ENCODE assay signal across 8 cellular contexts in genomic region chr17:79192503-79193500, GRCh38.
A peak's percentile ranks its signal among the peaks of the same experiment; 100 is the strongest.
DNase-seq lines count a peak whose midpoint lies in the region; ATAC-seq, FAIRE-seq and TF ChIP-seq lines count a peak whose summit lies in the region.

No MANE protein-coding gene starts in this region.

- intact Hi-C loops in vagina (cut with DNase I), result no loop called here

- H3K36me3 Mint-ChIP-seq in astrocyte (ENCODE audit: low read depth, unreplicated experiment), result no peaks in the 10 kb centered on the region

- H3K4me2 ChIP-seq in astrocyte (ENCODE audit: low read length), result no peak overlapping the region

- no peak for TF ChIP-seq RAD21 in liver (IDR thresholded peaks at IDR 0.05)

- H3K9me3 Mint-ChIP-seq in astrocyte (ENCODE audit: unreplicated experiment), result no peaks in the 10 kb centered on the region

- FAIRE-seq in astrocyte (lab: Jason Lieb, UNC), result no peak

- ATAC-seq in HG03432 (IDR thresholded peaks at IDR 0.05; ENCODE audit: unreplicated experiment), result no peak

- no peaks in the 10 kb centered on the region for H3K36me3 ChIP-seq in MG63
- no peaks in the 10 kb centered on the region for H3K36me3 ChIP-seq in astrocyte (ENCODE audit: insufficient read depth, low read length)
- no peaks in the 10 kb centered on the region for H3K36me3 ChIP-seq in liver (ENCODE audit: control insufficient read depth in 4 of 4, insufficient read depth in 3 of 4, low read depth in 1 of 4, low read length in 3 of 4)
- H3K36me3 ChIP-seq in vagina, result no peaks in the 10 kb centered on the region

- H3K27ac ChIP-seq in astrocyte (ENCODE audit: low read depth, low read length) (no peak overlapping the region), liver (ENCODE audit: low read depth in 1 of 2, low read length in 2 of 2) (no peak overlapping the region), vagina (no peak overlapping the region)

- no peaks in the 10 kb centered on the region for H3K4me1 Mint-ChIP-seq in astrocyte (ENCODE audit: low read depth, unreplicated experiment)

- H3K27me3 Mint-ChIP-seq in astrocyte (ENCODE audit: low read depth, unreplicated experiment), result peaks cover 76% of the 10 kb centered on the region

- DNase-seq in ELR (ENCODE audit: low read depth) (peak; percentile 41), MG63 (peak; percentile 42), astrocyte (ENCODE audit: low read depth) (peak; percentile 10), vagina (ENCODE audit: extremely low spot score in 2 of 2) (no peak), medulla oblongata (ENCODE audit: extremely low spot score) (no peak), NCI-H446 treated with DMSO at 0.1 percent for 48 hours (lab: John Stamatoyannopoulos, UW) (no peak)

- no peaks in the 10 kb centered on the region for H3K79me2 ChIP-seq in astrocyte (ENCODE audit: insufficient read depth, low read length)

- no peak overlapping the region for H3K4me3 Mint-ChIP-seq in astrocyte (ENCODE audit: unreplicated experiment)

- TF ChIP-seq CTCF in astrocyte (IDR thresholded peaks at IDR 0.05; ENCODE audit: insufficient read depth, low read depth, low read length) (no peak), liver (IDR thresholded peaks at IDR 0.05; ENCODE audit: low read depth, low read length, missing input control) (no peak), vagina (IDR thresholded peaks at IDR 0.05) (no peak)

- H3K27ac Mint-ChIP-seq in astrocyte (ENCODE audit: unreplicated experiment), result no peak overlapping the region

- H2AFZ ChIP-seq in astrocyte (ENCODE audit: low read depth, low read length), result no peak overlapping the region

- no peak overlapping the region for H3K9ac ChIP-seq in astrocyte (ENCODE audit: low read length)
- no peak overlapping the region for H3K9ac ChIP-seq in liver (ENCODE audit: low read depth in 1 of 2, low read length in 2 of 2)

- H3K4me1 ChIP-seq in astrocyte (ENCODE audit: insufficient read depth, low read length), result no peaks in the 10 kb centered on the region
- no peaks in the 10 kb centered on the region for H3K4me1 ChIP-seq in liver (ENCODE audit: control insufficient read depth in 4 of 4, insufficient read depth in 4 of 4, low read length in 3 of 4)
- no peaks in the 10 kb centered on the region for H3K4me1 ChIP-seq in vagina

- no peaks in the 10 kb centered on the region for H4K20me1 ChIP-seq in astrocyte (ENCODE audit: insufficient read depth, low read length)

- H3K27me3 ChIP-seq in MG63 (peaks cover 72% of the 10 kb centered on the region), astrocyte (ENCODE audit: insufficient read depth, low read length) (peaks cover 12% of the 10 kb centered on the region), liver (ENCODE audit: control insufficient read depth in 4 of 4, insufficient read depth in 4 of 4, low read length in 3 of 4) (peaks cover 2 to 9% (median 7%) of the 10 kb centered on the region in 4 donors), vagina (no peaks in the 10 kb centered on the region)

- H3K4me3 ChIP-seq in MG63 (no peak overlapping the region), astrocyte (ENCODE audit: insufficient read depth, low read depth, low read length) (no peak overlapping the region), liver (ENCODE audit: low read depth in 1 of 3, low read length in 3 of 3) (no peak overlapping the region), vagina (no peak overlapping the region)

- no peak for TF ChIP-seq POLR2A in vagina (IDR thresholded peaks at IDR 0.05)

- 13% methylated on average over 23 of the region's 23 CpGs for WGBS in liver

- H3K9me3 ChIP-seq in MG63 (no peaks in the 10 kb centered on the region), astrocyte (ENCODE audit: insufficient read depth, low read depth, low read length) (no peaks in the 10 kb centered on the region), liver (ENCODE audit: control insufficient read depth in 4 of 4, low read length in 3 of 4) (no peaks in the 10 kb centered on the region), vagina (no peaks in the 10 kb centered on the region)

TF ChIP-seq in liver, 16 proteins besides CTCF, POLR2A, EP300 and RAD21:
- no peak for TF ChIP-seq JUND (IDR thresholded peaks at IDR 0.05)
- TF ChIP-seq REST (IDR thresholded peaks at IDR 0.05), result peak; percentile 98

Comparison
In these comparisons a context has a peak if more than half of its experiments do, and no peak if none do; other contexts are left out.
1. DNase-seq: peak in ELR (single experiment), MG63 (single experiment) and astrocyte (single experiment); none in vagina (0 of 2), medulla oblongata (single experiment) and NCI-H446 treated with DMSO at 0.1 percent for 48 hours (single experiment).